ENCODE assay signal across 8 cellular contexts in the genomic region with DNA sequence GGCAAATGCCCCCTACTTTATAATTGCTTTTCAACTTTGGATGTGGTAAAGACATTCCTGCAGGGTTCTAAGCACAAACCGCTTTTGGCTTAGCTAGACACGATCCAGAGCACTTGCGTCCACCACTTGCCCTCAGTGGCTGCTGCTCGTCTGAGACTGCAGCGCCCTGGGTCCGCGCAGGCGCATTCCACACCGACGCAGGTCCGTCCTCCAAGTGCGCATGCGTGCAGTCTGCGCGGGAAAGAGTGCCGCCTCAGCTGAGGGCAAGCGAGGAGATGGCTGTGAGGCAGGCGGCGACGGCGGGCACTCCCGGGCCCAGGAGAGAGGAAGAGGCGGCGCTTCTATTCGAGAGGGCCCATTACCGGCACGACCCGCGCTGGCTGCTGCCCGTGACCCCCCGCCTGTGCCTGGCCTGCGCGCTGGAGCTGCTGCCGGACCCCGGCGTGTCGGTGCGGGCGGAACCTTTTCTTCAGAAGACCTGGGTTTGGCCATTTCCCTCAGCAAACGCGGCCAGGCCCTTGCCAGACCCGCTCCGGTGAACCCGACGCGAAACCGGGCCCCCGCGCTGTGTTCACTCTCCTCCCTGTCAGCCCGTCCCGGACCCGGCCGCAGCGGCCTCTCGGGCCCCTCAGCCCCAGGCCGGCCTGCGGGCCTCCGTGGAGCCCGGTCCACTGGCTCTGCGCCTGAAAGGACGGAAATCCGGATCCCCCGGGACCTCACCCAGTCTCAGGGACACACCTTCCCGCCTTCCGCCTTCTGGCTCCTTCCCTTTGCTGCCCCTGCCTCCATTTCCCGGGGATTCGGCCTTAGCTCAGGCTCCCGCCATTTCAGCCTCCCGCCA. TPM values are rescaled to one million over a fixed set of nuclear protein-coding genes. Genes with fewer than 3 reads are reported as not detected.
A peak's percentile ranks its signal among the peaks of the same experiment; 100 is the strongest.
DNase-seq lines count a peak whose midpoint lies in the region; ATAC-seq and TF ChIP-seq lines count a peak whose summit lies in the region.

Gene MEI1, plus strand, starts transcription at position 240 of the 841 bp plus-strand sequence. Its CDS starts 36 bp downstream, at position 276.

- ATAC-seq in stimulated activated naive CD8-positive, alpha-beta T cell treated with anti-CD3 and anti-CD28 coated beads, Interleukin-15, Interleukin-2, amounts not matched to agents 100 U/mL and 50 U/mL, for 24 hours, result peak; percentile 59
- ATAC-seq in GM21515 (IDR thresholded peaks at IDR 0.05; ENCODE audit: unreplicated experiment) (no peak), GM21367 (IDR thresholded peaks at IDR 0.05; ENCODE audit: unreplicated experiment) (no peak)

- H3K14ac ChIP-seq in neuronal stem cell (ENCODE audit: low read length), result no peak within 1 kb of the TSS

- no peak within 1 kb of the TSS for H3K4me3 ChIP-seq in HFF-Myc (replicated peaks; ENCODE audit: low read depth, low read length)
- peak within 1 kb of the TSS in 1 of 4 donors; percentile 43 for H3K4me3 ChIP-seq in esophagus squamous epithelium
- H3K4me3 ChIP-seq in neuronal stem cell (ENCODE audit: low read length in 2 of 2), result no peak within 1 kb of the TSS

- H2BK5ac ChIP-seq in neuronal stem cell (ENCODE audit: low read length), result peak within 1 kb of the TSS; percentile 39

- peak within 1 kb of the TSS; percentile 97 for H2BK12ac ChIP-seq in neuronal stem cell (ENCODE audit: low read length)

- 56 to 82% methylated on average over 22 to 28 of the region's 69 CpGs for WGBS in esophagus squamous epithelium, 2 donors
- no CpG with 5 or more reads among the region's 69 CpGs for WGBS in neuronal stem cell (ENCODE audit: extremely low coverage in 2 of 2, insufficient read length in 2 of 2, insufficient replicate concordance in 1 of 2), 2 donors

- H4K8ac ChIP-seq in neuronal stem cell (ENCODE audit: low read depth, low read length), result no peak within 1 kb of the TSS

- intact Hi-C loops in esophagus squamous epithelium (cut with DNase I), result loop anchor here (5.0 kb wide), 1 partner anchor 243 kb away; no protein-coding TSS in a partner anchor

- peak within 1 kb of the TSS; percentile 79 for H3K9ac ChIP-seq in neuronal stem cell (ENCODE audit: low read depth, low read length, poor library complexity)

- peak within 1 kb of the TSS; percentile 57 for H3K23ac ChIP-seq in neuronal stem cell (ENCODE audit: low read depth, low read length, poor library complexity)

- H3K79me1 ChIP-seq in neuronal stem cell (ENCODE audit: low read depth, low read length), result no peaks in the 10 kb centered on the region

- TF ChIP-seq CTCF in HFF-Myc (IDR thresholded peaks at IDR 0.05; ENCODE audit: low read depth, low read length, missing control alignments), result no peak
- peak in 1 of 6 experiments; percentile 11 for TF ChIP-seq CTCF in esophagus squamous epithelium (IDR thresholded peaks at IDR 0.05)

- H3K4me1 ChIP-seq in esophagus squamous epithelium (peaks cover 10 to 24% (median 12%) of the 10 kb centered on the region in 3 donors), neuronal stem cell (ENCODE audit: control insufficient read depth in 2 of 2, insufficient read depth in 1 of 2, low read depth in 1 of 2, low read length in 2 of 2) (peaks cover 11 to 12% of the 10 kb centered on the region in 2 donors)

- DNase-seq in HFF-Myc (ENCODE audit: extremely low read depth, low read depth) (peak; percentile 45), activated T-cell treated with anti-CD3 and anti-CD28 coated beads for 1 hour (ENCODE audit: low read depth) (peak; percentile 91), esophagus squamous epithelium (lab: John Stamatoyannopoulos, UW) (peak; percentile 23), neuronal stem cell (ENCODE audit: low spot score) (no peak), NCI-H2107 treated with DMSO at 0.1 percent for 48 hours (lab: John Stamatoyannopoulos, UW; ENCODE audit: unreplicated experiment) (no peak)
- peak; percentile 92 for DNase-seq in stimulated activated naive CD8-positive, alpha-beta T cell treated with anti-CD3 and anti-CD28 coated beads, Interleukin-15, Interleukin-2, amounts not matched to agents 100 U/mL and 50 U/mL, for 24 hours

- H3K27me3 ChIP-seq in esophagus squamous epithelium (peaks cover 0 to 6% (median 0%) of the 10 kb centered on the region in 4 donors), neuronal stem cell (ENCODE audit: control insufficient read depth in 3 of 3, insufficient read depth in 3 of 3, low read depth in 1 of 3, low read length in 3 of 3) (no peaks in the 10 kb centered on the region)

- H2BK120ac ChIP-seq in neuronal stem cell (ENCODE audit: low read depth, low read length), result no peak within 1 kb of the TSS

- peak within 1 kb of the TSS; percentile 78 for H2AK5ac ChIP-seq in neuronal stem cell (ENCODE audit: low read depth, low read length)

- no peaks in the 10 kb centered on the region for H3K9me3 ChIP-seq in esophagus squamous epithelium
- no peaks in the 10 kb centered on the region for H3K9me3 ChIP-seq in neuronal stem cell (replicated peaks in 1 of 2; ENCODE audit: control insufficient read depth in 2 of 2, insufficient read depth in 1 of 2, low read depth in 1 of 2, low read length in 2 of 2)

- no peak within 1 kb of the TSS for H3K4ac ChIP-seq in neuronal stem cell (ENCODE audit: low read length)

- H2AFZ ChIP-seq in neuronal stem cell (ENCODE audit: low read length), result no peak within 1 kb of the TSS

- no peak within 1 kb of the TSS for H4K91ac ChIP-seq in neuronal stem cell (ENCODE audit: low read depth, low read length, poor library complexity)

- H2BK15ac ChIP-seq in neuronal stem cell (ENCODE audit: low read length), result peak within 1 kb of the TSS; percentile 32

- H3K4me2 ChIP-seq in neuronal stem cell (ENCODE audit: insufficient read depth, low read length, poor library complexity, severe bottlenecking), result no peak within 1 kb of the TSS

- no peak within 1 kb of the TSS for H3K27ac ChIP-seq in esophagus squamous epithelium
- no peak within 1 kb of the TSS for H3K27ac ChIP-seq in neuronal stem cell (replicated peaks; ENCODE audit: low read length)

- H3K18ac ChIP-seq in neuronal stem cell (ENCODE audit: low read length), result peak within 1 kb of the TSS; percentile 41

- peaks cover 0 to 1% (median 0%) of the 10 kb centered on the region in 3 donors for H3K36me3 ChIP-seq in esophagus squamous epithelium
- H3K36me3 ChIP-seq in neuronal stem cell (replicated peaks in 1 of 2; ENCODE audit: control insufficient read depth in 2 of 2, insufficient read depth in 2 of 2, low read length in 2 of 2), result peaks cover 0 to 7% of the 10 kb centered on the region in 2 donors

- no peak for TF ChIP-seq POLR2A in esophagus squamous epithelium (IDR thresholded peaks at IDR 0.05)

RNA-seq across cellular contexts. Expression of gene MEI1, which starts in this region (rescaled TPM):
- 1 to 10 TPM in 1 of 4 donors, under 1 TPM in 3; 0.09 to 1.3 (median 0.52) TPM for total RNA-seq in esophagus squamous epithelium
- polyA plus RNA-seq in neuronal stem cell (2013, experiment 1 of 2), result 0.60 TPM
- 0.29 TPM for polyA plus RNA-seq in neuronal stem cell (2013, experiment 2 of 2)

Comparison
In these comparisons a context has a peak if more than half of its experiments do, and no peak if none do; other contexts are left out.
1. DNase-seq: peak in HFF-Myc (single experiment), activated T-cell treated with anti-CD3 and anti-CD28 coated beads for 1 hour (single experiment), esophagus squamous epithelium (single experiment) and stimulated activated naive CD8-positive, alpha-beta T cell treated with anti-CD3 and anti-CD28 coated beads, Interleukin-15, Interleukin-2, amounts not matched to agents 100 U/mL and 50 U/mL, for 24 hours (single experiment); none in neuronal stem cell (single experiment) and NCI-H2107 treated with DMSO at 0.1 percent for 48 hours (single experiment).